17 cellular contexts compared by ENCODE assay signal in genomic region chr20:33348136-33348937, GRCh38.
"Had no signal": no experiment of that assay in that cellular context is flagged by ENCODE, and none has a peak within 500 bp of the region (broad histone marks: within the 10 kb centered on the region; RNA-seq: fewer than 3 reads in every experiment).

No MANE protein-coding gene starts in this region.

- H2AFZ ChIP-seq: hepatocyte, parathyroid adenoma had no signal

- H3K4me3 Mint-ChIP-seq: activated CD4-positive, alpha-beta T cell treated with anti-CD3 and anti-CD28 coated beads, Interleukin-2, amount 10 ng/mL, durations not matched to agents 7 days and 5 days; activated naive CD4-positive, alpha-beta T cell treated with anti-CD3 and anti-CD28 coated beads, Interleukin-2, amount 50 U/mL, for 24 hours; dendritic cell treated with granulocyte-macrophage colony-stimulating factor and Interleukin-4, amounts not matched to agents 40 ng/mL and 50 ng/mL, for 4 days; stimulated activated naive B cell treated with anti-CD40 and anti-IgM and Interleukin-4, amounts not matched to agents 10 μg/mL and 1 μg/mL and 100 μg/mL, for 72 hours had no signal

- H3K4me1 Mint-ChIP-seq: activated CD4-positive, alpha-beta T cell treated with anti-CD3 and anti-CD28 coated beads, Interleukin-2, amount 10 ng/mL, durations not matched to agents 7 days and 5 days had no signal

- H3K79me2 ChIP-seq: hepatocyte, parathyroid adenoma had no signal

- H3K4me2 ChIP-seq: hepatocyte had no signal

- DNase-seq: activated CD4-positive, alpha-beta T cell treated with anti-CD3 and anti-CD28 coated beads, Interleukin-2, amount 10 ng/mL, durations not matched to agents 7 days and 5 days; activated CD8-positive, alpha-beta memory T cell treated with anti-CD3 and anti-CD28 coated beads, Interleukin-2, amount 50 U/mL, for 4 hours; activated gamma-delta T cell; activated T-cell treated with anti-CD3 and anti-CD28 coated beads, Interleukin-2, amount 50 U/mL, for 48 hours; cerebellar nuclear complex; effector CD8-positive, alpha-beta T cell; left ventricle myocardium inferior; mucosa of descending colon; naive B cell; spleen; stimulated activated naive B cell treated with anti-CD40 and anti-IgM and Interleukin-4, amounts not matched to agents 10 μg/mL and 1 μg/mL and 100 μg/mL, for 72 hours; T1000 had no signal

- H3K4me3 ChIP-seq: breast epithelium, hepatocyte, left ventricle myocardium inferior, mucosa of descending colon, spleen had no signal

- H3K36me3 Mint-ChIP-seq: activated naive CD4-positive, alpha-beta T cell treated with anti-CD3 and anti-CD28 coated beads, Interleukin-2, amount 50 U/mL, for 24 hours had no signal

- H3K27ac Mint-ChIP-seq: activated CD4-positive, alpha-beta T cell treated with anti-CD3 and anti-CD28 coated beads, Interleukin-2, amount 10 ng/mL, durations not matched to agents 7 days and 5 days; activated naive CD4-positive, alpha-beta T cell treated with anti-CD3 and anti-CD28 coated beads, Interleukin-2, amount 50 U/mL, for 24 hours; dendritic cell treated with granulocyte-macrophage colony-stimulating factor and Interleukin-4, amounts not matched to agents 40 ng/mL and 50 ng/mL, for 4 days; naive B cell; stimulated activated naive B cell treated with anti-CD40 and anti-IgM and Interleukin-4, amounts not matched to agents 10 μg/mL and 1 μg/mL and 100 μg/mL, for 72 hours had no signal

- H3K9ac ChIP-seq: parathyroid adenoma had no signal

- H3K9me3 Mint-ChIP-seq: activated CD4-positive, alpha-beta T cell treated with anti-CD3 and anti-CD28 coated beads, Interleukin-2, amount 10 ng/mL, durations not matched to agents 7 days and 5 days; activated naive CD4-positive, alpha-beta T cell treated with anti-CD3 and anti-CD28 coated beads, Interleukin-2, amount 50 U/mL, for 24 hours; dendritic cell treated with granulocyte-macrophage colony-stimulating factor and Interleukin-4, amounts not matched to agents 40 ng/mL and 50 ng/mL, for 4 days; naive B cell; stimulated activated naive B cell treated with anti-CD40 and anti-IgM and Interleukin-4, amounts not matched to agents 10 μg/mL and 1 μg/mL and 100 μg/mL, for 72 hours had no signal

- H3K27me3 Mint-ChIP-seq: activated CD4-positive, alpha-beta T cell treated with anti-CD3 and anti-CD28 coated beads, Interleukin-2, amount 10 ng/mL, durations not matched to agents 7 days and 5 days; activated naive CD4-positive, alpha-beta T cell treated with anti-CD3 and anti-CD28 coated beads, Interleukin-2, amount 50 U/mL, for 24 hours; naive B cell; stimulated activated naive B cell treated with anti-CD40 and anti-IgM and Interleukin-4, amounts not matched to agents 10 μg/mL and 1 μg/mL and 100 μg/mL, for 72 hours had no signal

- ATAC-seq: mucosa of descending colon; stimulated activated naive B cell treated with anti-CD40 and anti-IgM and Interleukin-4, amounts not matched to agents 10 μg/mL and 1 μg/mL and 100 μg/mL, for 72 hours had no signal

- H3K27ac ChIP-seq: breast epithelium, hepatocyte, left ventricle myocardium inferior, parathyroid adenoma, spleen had no signal

- H3K9me3 ChIP-seq: breast epithelium, left ventricle myocardium inferior, mucosa of descending colon, spleen had no signal

- H3K27me3 ChIP-seq: breast epithelium, hepatocyte had no signal

- H3K4me1 ChIP-seq: breast epithelium, left ventricle myocardium inferior, spleen had no signal

- H3K36me3 ChIP-seq: breast epithelium had no signal
